Comparison of ENCODE assay signal across 21 cellular contexts in the genomic region with DNA sequence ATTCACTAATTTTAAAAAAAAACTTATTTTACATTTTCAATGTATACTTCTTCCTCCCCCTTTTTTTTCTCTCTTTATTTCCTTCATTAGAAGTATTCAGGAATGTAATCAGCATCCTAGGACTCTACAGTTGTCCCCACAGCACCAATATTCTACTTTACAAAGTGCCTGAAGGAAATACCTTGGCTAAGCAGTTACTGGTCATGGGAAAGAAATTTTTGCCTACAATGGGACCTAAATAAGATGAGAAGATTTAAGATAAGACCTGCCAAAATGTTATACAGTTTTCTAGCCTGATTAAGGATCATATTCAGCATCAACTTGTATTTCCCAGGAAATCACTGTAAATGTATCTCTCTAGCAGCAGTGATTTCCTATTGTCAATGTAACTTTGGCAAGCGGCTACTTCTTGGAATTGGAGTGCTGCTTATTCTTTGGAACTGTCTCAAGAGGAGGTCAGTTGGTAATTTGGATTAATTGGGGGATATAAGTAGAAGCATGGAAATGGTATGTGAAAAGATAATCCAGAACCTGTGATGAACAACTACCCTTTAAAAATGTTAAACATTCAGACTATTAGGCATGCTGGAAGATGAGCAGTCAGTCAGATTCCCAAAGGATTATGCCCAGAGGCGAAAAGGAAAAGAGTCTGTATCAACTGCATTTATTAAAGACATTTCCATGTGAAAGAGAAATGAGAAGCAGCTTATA.
DNase-seq lines count a peak whose midpoint lies in the region; ATAC-seq, FAIRE-seq and TF ChIP-seq lines count a peak whose summit lies in the region.
"Had no signal": no experiment of that assay in that cellular context is flagged by ENCODE, and none has a peak within 500 bp of the region (broad histone marks: within the 10 kb centered on the region; RNA-seq: fewer than 3 reads in every experiment).

No MANE protein-coding gene starts in this region.

- H2AK9ac ChIP-seq in IMR-90 (replicated peaks; ENCODE audit: low read depth, low read length, poor library complexity): no peak overlapping the region

- FAIRE-seq in endothelial cell of umbilical vein (lab: Jason Lieb, UNC): no peak

- H3K4me3 ChIP-seq in ACC112 (ENCODE audit: low read depth, low read length): no peak overlapping the region
- H3K4me3 ChIP-seq in IMR-90 (ENCODE audit: insufficient read depth, low read depth, low read length): no peak overlapping the region
- no peak overlapping the region for H3K4me3 ChIP-seq in endothelial cell of umbilical vein (replicated peaks in 1 of 3; ENCODE audit: insufficient read depth in 1 of 3, low read depth in 1 of 3, low read length in 3 of 3)
- no peak overlapping the region for H3K4me3 ChIP-seq in prostate gland

- POLR2A ChIA-PET in IMR-90 (lab: Charles Lee; ENCODE audit: unreplicated experiment): no interaction called here
- POLR2A ChIA-PET in endothelial cell of umbilical vein (lab: Charles Lee): interaction anchor here (1.3 kb wide), 2 partner anchors 24 to 62 kb away, joined by 4 read pairs; no protein-coding TSS in a partner anchor

- H3K23ac ChIP-seq in IMR-90 (ENCODE audit: low read depth, low read length): no peak overlapping the region

- no peak overlapping the region for H3K14ac ChIP-seq in IMR-90 (replicated peaks; ENCODE audit: low read depth, low read length)

- no peak overlapping the region for H4K8ac ChIP-seq in IMR-90 (ENCODE audit: low read depth in 2 of 2, low read length in 2 of 2)

- peak overlapping the region; percentile 2 for H2BK5ac ChIP-seq in IMR-90 (ENCODE audit: low read depth, low read length, poor library complexity, severe bottlenecking)

- H3K4me1 ChIP-seq in ACC112 (ENCODE audit: control insufficient read depth, insufficient read depth, low read length, unreplicated experiment) (peaks cover 54% of the 10 kb centered on the region), IMR-90 (ENCODE audit: control insufficient read depth, insufficient read depth, low read length) (peaks cover 12% of the 10 kb centered on the region), endothelial cell of umbilical vein (ENCODE audit: control insufficient read depth, extremely low read depth, insufficient read depth, low read length) (peaks cover 33% of the 10 kb centered on the region), prostate gland (replicated peaks) (no peaks in the 10 kb centered on the region)

- H3K79me1 ChIP-seq in IMR-90 (ENCODE audit: low read depth in 1 of 2, low read length in 2 of 2): peaks cover 16 to 47% of the 10 kb centered on the region in 2 experiments

- no peak overlapping the region for H3K4ac ChIP-seq in IMR-90 (ENCODE audit: low read depth, low read length)

- H2BK120ac ChIP-seq in IMR-90 (ENCODE audit: low read depth, low read length): no peak overlapping the region

- CTCF ChIA-PET in IMR-90 (lab: Yijun Ruan, JAX) (no interaction called here), endothelial cell of umbilical vein (lab: Charles Lee) (interaction anchor here (1.1 to 6.4 kb wide), 10 partner anchors 24 to 197 kb away, joined by 3 to 79 read pairs (median 8); a partner anchor contains a TSS)

- H3K79me2 ChIP-seq in ACC112 (ENCODE audit: control insufficient read depth, insufficient read depth, low read length, unreplicated experiment) (peaks cover 59% of the 10 kb centered on the region), endothelial cell of umbilical vein (ENCODE audit: control insufficient read depth, insufficient read depth, low read length) (peaks cover 29% of the 10 kb centered on the region)

- WGBS in IMR-90 (ENCODE audit: extremely low coverage in 2 of 2, insufficient read length in 1 of 2), 2 experiments: no CpG with 5 or more reads among the region's 2 CpGs
- 75% methylated on average over 2 of the region's 2 CpGs for WGBS in prostate gland

- no peak overlapping the region for H3K56ac ChIP-seq in IMR-90 (ENCODE audit: extremely low read depth, insufficient read depth, low read length)

- peaks cover 10% of the 10 kb centered on the region for H3K9me1 ChIP-seq in IMR-90 (ENCODE audit: insufficient read depth, low read length)
- H3K9me1 ChIP-seq in endothelial cell of umbilical vein (replicated peaks; ENCODE audit: control insufficient read depth, extremely low read depth, insufficient read depth, low read length): no peaks in the 10 kb centered on the region

- in situ Hi-C loops in IMR-90 (cut with MboI; ENCODE audit: low sequenced_read_pairs): no loop called here

- H2AFZ ChIP-seq in ACC112 (ENCODE audit: low read length, unreplicated experiment): no peak overlapping the region
- H2AFZ ChIP-seq in IMR-90 (replicated peaks; ENCODE audit: low read length, poor library complexity): no peak overlapping the region
- H2AFZ ChIP-seq in endothelial cell of umbilical vein (ENCODE audit: low read depth, low read length): no peak overlapping the region

- no peak overlapping the region for H4K5ac ChIP-seq in IMR-90 (ENCODE audit: low read depth, low read length)

- H3K27ac ChIP-seq in ACC112 (ENCODE audit: low read depth, low read length) (peak overlapping the region; percentile 46), IMR-90 (ENCODE audit: insufficient read depth, low read length) (no peak overlapping the region), endothelial cell of umbilical vein (ENCODE audit: insufficient read depth, low read depth, low read length) (no peak overlapping the region), prostate gland (peak overlapping the region; percentile 59 to 67)

- no peak for TF ChIP-seq RAD21 in IMR-90 (IDR thresholded peaks at IDR 0.05; ENCODE audit: low read length)

- intact Hi-C loops in IMR-90 (cut with micrococcal nuclease): no loop called here
- intact Hi-C loops in endothelial cell of umbilical vein (cut with micrococcal nuclease): no loop called here
- intact Hi-C loops in prostate gland (cut with DNase I): loop anchor here (5.0 kb wide), 4 partner anchors 59 to 209 kb away; a partner anchor contains a TSS

- dilution Hi-C loops in IMR-90 (cut with HindIII; ENCODE audit: low sequenced_read_pairs, unreplicated experiment) (no loop called here), endothelial cell of umbilical vein (cut with MboI; ENCODE audit: extremely low pct_ligation_motif_present, low sequenced_read_pairs) (no loop called here)

- H3K4me2 ChIP-seq in IMR-90 (ENCODE audit: low read depth, low read length): no peak overlapping the region
- H3K4me2 ChIP-seq in endothelial cell of umbilical vein (ENCODE audit: insufficient read depth, low read length): peak overlapping the region; percentile 4

- peaks cover 56% of the 10 kb centered on the region; the same call in 1 of the 2 replicates for H4K20me1 ChIP-seq in IMR-90 (ENCODE audit: insufficient read depth, low read length)
- H4K20me1 ChIP-seq in endothelial cell of umbilical vein (replicated peaks; ENCODE audit: control insufficient read depth, extremely low read depth, insufficient read depth, low read length): peaks cover 3% of the 10 kb centered on the region

- no peak overlapping the region for H4K91ac ChIP-seq in IMR-90 (ENCODE audit: insufficient read depth, low read depth, low read length)

- BruUV-seq in IMR-90 (replicated peaks; lab: Mats Ljungman, UMichigan) (no TSS peak), endothelial cell of umbilical vein (replicated peaks; lab: Mats Ljungman, UMichigan) (no TSS peak)

- no peak for TF ChIP-seq CTCF in IMR-90 (conservative IDR thresholded peaks at IDR 0.05; ENCODE audit: low read depth, low read length)
- no peak for TF ChIP-seq CTCF in endothelial cell of umbilical vein (IDR thresholded peaks at IDR 0.05; ENCODE audit: extremely low read depth in 1 of 2, insufficient read depth in 1 of 2, low read depth in 1 of 2, low read length in 2 of 2)
- TF ChIP-seq CTCF in prostate gland (IDR thresholded peaks at IDR 0.05): no peak

- no peak overlapping the region for H2BK20ac ChIP-seq in IMR-90 (ENCODE audit: low read depth, low read length)

- no peak overlapping the region for H3K18ac ChIP-seq in IMR-90 (ENCODE audit: low read depth, low read length)

- H3K27me3 ChIP-seq in ACC112 (ENCODE audit: insufficient read depth, low read length): no peaks in the 10 kb centered on the region
- H3K27me3 ChIP-seq in IMR-90 (ENCODE audit: control insufficient read depth, insufficient read depth, low read length): no peaks in the 10 kb centered on the region
- no peaks in the 10 kb centered on the region for H3K27me3 ChIP-seq in endothelial cell of umbilical vein (ENCODE audit: control insufficient read depth in 2 of 2, insufficient read depth in 2 of 2, low read length in 2 of 2)
- no peaks in the 10 kb centered on the region for H3K27me3 ChIP-seq in prostate gland (replicated peaks; ENCODE audit: insufficient read depth)

- H3K9me3 ChIP-seq in IMR-90 (ENCODE audit: control insufficient read depth, insufficient read depth, low read length) (no peaks in the 10 kb centered on the region), endothelial cell of umbilical vein (replicated peaks; ENCODE audit: control insufficient read depth, insufficient read depth, low read length) (no peaks in the 10 kb centered on the region), prostate gland (no peaks in the 10 kb centered on the region)

- H3K9ac ChIP-seq in IMR-90 (ENCODE audit: low read depth, low read length): no peak overlapping the region
- H3K9ac ChIP-seq in endothelial cell of umbilical vein (replicated peaks; ENCODE audit: extremely low read depth, insufficient read depth, low read length): no peak overlapping the region

- H3K36me3 ChIP-seq in ACC112 (ENCODE audit: insufficient read depth, low read length): peaks cover 14% of the 10 kb centered on the region
- peaks cover 6% of the 10 kb centered on the region for H3K36me3 ChIP-seq in IMR-90 (ENCODE audit: control insufficient read depth, insufficient read depth, low read length)
- peaks cover 2 to 15% of the 10 kb centered on the region in 2 experiments for H3K36me3 ChIP-seq in endothelial cell of umbilical vein (ENCODE audit: control insufficient read depth in 2 of 2, extremely low read depth in 1 of 2, insufficient read depth in 2 of 2, low read length in 2 of 2)
- H3K36me3 ChIP-seq in prostate gland: no peaks in the 10 kb centered on the region

- ATAC-seq in IMR-90 (ENCODE audit: low read depth): no peak
- no peak for ATAC-seq in GM21825 (IDR thresholded peaks at IDR 0.05; ENCODE audit: unreplicated experiment)
- ATAC-seq: activated CD4-positive, alpha-beta T cell treated with anti-CD3 and anti-CD28 coated beads for 36 hours; HCT116; stimulated activated memory B cell treated with anti-CD40 and anti-IgM and Interleukin-4, amounts not matched to agents 10 μg/mL and 1 μg/mL and 100 μg/mL, for 72 hours had no signal

- no peak overlapping the region for H2AK5ac ChIP-seq in IMR-90 (ENCODE audit: low read depth, low read length)

- TF ChIP-seq POLR2A in IMR-90 (IDR thresholded peaks at IDR 0.05; ENCODE audit: low read depth, low read length) (no peak), endothelial cell of umbilical vein (IDR thresholded peaks at IDR 0.05; ENCODE audit: low read depth, low read length) (no peak), prostate gland (IDR thresholded peaks at IDR 0.05) (no peak)

- no peak for DNase-seq in IMR-90
- DNase-seq in endothelial cell of umbilical vein (ENCODE audit: low read depth, low spot score): peak; percentile 40
- no peak for DNase-seq in prostate gland (ENCODE audit: low spot score)
- no peak for DNase-seq in stimulated activated CD8-positive, alpha-beta memory T cell treated with anti-CD3 and anti-CD28 coated beads, Interleukin-4, amount 100 ng/mL, for 48 hours
- DNase-seq in dedifferentiated amniotic fluid mesenchymal stem cell (ENCODE audit: extremely low spot score): no peak
- DNase-seq in NCI-H1092 (lab: John Stamatoyannopoulos, UW): no peak
- DNase-seq: ACHN; activated CD4-positive, alpha-beta T cell treated with anti-CD3 and anti-CD28 coated beads for 36 hours; activated gamma-delta T cell treated with Interleukin-2 at 50 U/mL for 16 hours; CD4-positive, alpha-beta memory T cell; head of caudate nucleus; kidney; midbrain; NCI-H1436 treated with DMSO at 0.1 percent for 48 hours; NCI-H345; nucleus accumbens; SHP77 had no signal

- no peak overlapping the region for H2BK15ac ChIP-seq in IMR-90 (ENCODE audit: low read depth, low read length)

Comparison
In these comparisons a context has a peak if more than half of its experiments do, and no peak if none do; other contexts are left out.
1. H3K27ac ChIP-seq: peak in ACC112 (single experiment) and prostate gland (2 of 2); none in IMR-90 (single experiment) and endothelial cell of umbilical vein (single experiment).